12 cellular contexts compared by ENCODE assay signal in genomic region chr2:24021122-24021998, GRCh38. TPM values are rescaled to one million over a fixed set of nuclear protein-coding genes. Genes with fewer than 3 reads are reported as not detected.
DNase-seq lines count a peak whose midpoint lies in the region; ATAC-seq and TF ChIP-seq lines count a peak whose summit lies in the region.
"Had no signal": no experiment of that assay in that cellular context is flagged by ENCODE, and none has a peak within 500 bp of the region (broad histone marks: within the 10 kb centered on the region; RNA-seq: fewer than 3 reads in every experiment).

No MANE protein-coding gene starts in this region.

- no peaks in the 10 kb centered on the region for H4K20me1 ChIP-seq in PC-3 (ENCODE audit: low read length)

- H3K9me3 ChIP-seq in PC-3 (ENCODE audit: low read length) = no peaks in the 10 kb centered on the region
- H3K9me3 ChIP-seq: thoracic aorta had no signal

- H3K9me2 ChIP-seq in PC-3 (replicated peaks; ENCODE audit: low read length) = no peaks in the 10 kb centered on the region

- no peaks in the 10 kb centered on the region for H3K9me3 Mint-ChIP-seq in activated CD8-positive, alpha-beta memory T cell treated with anti-CD3 and anti-CD28 coated beads, Interleukin-2, amount 10 ng/mL, durations not matched to agents 7 days and 5 days (ENCODE audit: low read depth)
- H3K9me3 Mint-ChIP-seq: activated naive CD4-positive, alpha-beta T cell treated with anti-CD3 and anti-CD28 coated beads, Interleukin-2, amount 50 U/mL, for 24 hours; naive B cell had no signal

- no peaks in the 10 kb centered on the region for H3K79me2 ChIP-seq in PC-3 (ENCODE audit: low read length)

- intact Hi-C loops in PC-3 (cut with micrococcal nuclease) = no loop called here

- peaks cover 2% of the 10 kb centered on the region for H3K36me3 Mint-ChIP-seq in activated CD8-positive, alpha-beta memory T cell treated with anti-CD3 and anti-CD28 coated beads, Interleukin-2, amount 10 ng/mL, durations not matched to agents 7 days and 5 days

- BruUV-seq in PC-3 (replicated peaks; lab: Mats Ljungman, UMichigan) = no TSS peak

- peak; percentile 61 for ATAC-seq in activated CD8-positive, alpha-beta memory T cell treated with anti-CD3 and anti-CD28 coated beads, Interleukin-2, amount 10 ng/mL, durations not matched to agents 7 days and 5 days
- ATAC-seq in PC-3 = peak; percentile 87
- ATAC-seq in HG03571 (IDR thresholded peaks at IDR 0.05; ENCODE audit: unreplicated experiment) = no peak

- no peak overlapping the region for H3K4me3 ChIP-seq in PC-3 (ENCODE audit: low read length)
- H3K4me3 ChIP-seq: thoracic aorta had no signal

- peak; percentile 59 for TF ChIP-seq CTCF in PC-3 (conservative IDR thresholded peaks at IDR 0.05; ENCODE audit: low read depth, low read length)

- H3K27me3 ChIP-seq in PC-3 (ENCODE audit: low read length) = no peaks in the 10 kb centered on the region

- H2AFZ ChIP-seq in PC-3 (ENCODE audit: low read length) = 0 out of 2 replicates have a peak overlapping the region, but pooled peaks have one; percentile 24

- CTCF ChIA-PET in activated CD8-positive, alpha-beta memory T cell treated with anti-CD3 and anti-CD28 coated beads, Interleukin-2, amount 10 ng/mL, durations not matched to agents 7 days and 5 days (lab: Charles Lee) = interaction anchor here (0.9 to 1.6 kb wide), 2 partner anchors 8 to 63 kb away, joined by 3 to 9 read pairs; partner anchors contain the start of gene TP53I3
- CTCF ChIA-PET in PC-3 (lab: Charles Lee) = no interaction called here

- H3K36me3 ChIP-seq in PC-3 (ENCODE audit: low read depth, low read length) = no peaks in the 10 kb centered on the region; the same call in 1 of the 2 replicates

- POLR2A ChIA-PET in PC-3 (lab: Charles Lee; ENCODE audit: unreplicated experiment) = no interaction called here

- H3K27ac ChIP-seq in PC-3 (ENCODE audit: low read length) (peak overlapping the region; percentile 39), epithelial cell of prostate (peak overlapping the region; percentile 57)
- H3K27ac ChIP-seq: KMS-11, thoracic aorta had no signal

- peak; percentile 46 for DNase-seq in activated CD8-positive, alpha-beta memory T cell treated with anti-CD3 and anti-CD28 coated beads, Interleukin-2, amount 10 ng/mL, durations not matched to agents 7 days and 5 days
- DNase-seq in activated CD8-positive, alpha-beta memory T cell treated with anti-CD3 and anti-CD28 coated beads, Interleukin-2, amount 50 U/mL, for 4 hours = no peak
- DNase-seq in PC-3 = peak; percentile 90
- DNase-seq in epithelial cell of prostate (ENCODE audit: low read depth, low spot score) = peak; percentile 83
- peak; percentile 53 for DNase-seq in stimulated activated CD8-positive, alpha-beta memory T cell treated with anti-CD3 and anti-CD28 coated beads, Interleukin-4, amount 100 ng/mL, for 48 hours
- no peak for DNase-seq in activated effector memory CD4-positive, alpha-beta T cell treated with Interleukin-2 at 50 U/mL for 16 hours
- DNase-seq in cortex of kidney (lab: John Stamatoyannopoulos, UW) = no peak
- DNase-seq: naive B cell had no signal

- no peak overlapping the region for H3K4me3 Mint-ChIP-seq in activated CD8-positive, alpha-beta memory T cell treated with anti-CD3 and anti-CD28 coated beads, Interleukin-2, amount 10 ng/mL, durations not matched to agents 7 days and 5 days
- H3K4me3 Mint-ChIP-seq: activated naive CD4-positive, alpha-beta T cell treated with anti-CD3 and anti-CD28 coated beads, Interleukin-2, amount 50 U/mL, for 24 hours had no signal

- no peak overlapping the region for H3K4me2 ChIP-seq in PC-3 (ENCODE audit: low read length)
- H3K4me2 ChIP-seq: KMS-11 had no signal

- H3K9ac ChIP-seq in PC-3 (ENCODE audit: low read length) = no peak overlapping the region
- H3K9ac ChIP-seq: KMS-11 had no signal

- H3K27me3 Mint-ChIP-seq in activated CD8-positive, alpha-beta memory T cell treated with anti-CD3 and anti-CD28 coated beads, Interleukin-2, amount 10 ng/mL, durations not matched to agents 7 days and 5 days = no peaks in the 10 kb centered on the region
- H3K27me3 Mint-ChIP-seq: activated naive CD4-positive, alpha-beta T cell treated with anti-CD3 and anti-CD28 coated beads, Interleukin-2, amount 50 U/mL, for 24 hours; naive B cell had no signal

- H3K27ac Mint-ChIP-seq in activated CD8-positive, alpha-beta memory T cell treated with anti-CD3 and anti-CD28 coated beads, Interleukin-2, amount 10 ng/mL, durations not matched to agents 7 days and 5 days = no peak overlapping the region
- H3K27ac Mint-ChIP-seq: activated naive CD4-positive, alpha-beta T cell treated with anti-CD3 and anti-CD28 coated beads, Interleukin-2, amount 50 U/mL, for 24 hours; naive B cell had no signal

- H3F3A ChIP-seq in PC-3 (ENCODE audit: low read length, unreplicated experiment) = no peaks in the 10 kb centered on the region

- H3K4me1 ChIP-seq in PC-3 (ENCODE audit: insufficient read depth, low read length) = peaks cover 27% of the 10 kb centered on the region

- no peaks in the 10 kb centered on the region for H3K4me1 Mint-ChIP-seq in activated CD8-positive, alpha-beta memory T cell treated with anti-CD3 and anti-CD28 coated beads, Interleukin-2, amount 10 ng/mL, durations not matched to agents 7 days and 5 days
- H3K4me1 Mint-ChIP-seq: activated naive CD4-positive, alpha-beta T cell treated with anti-CD3 and anti-CD28 coated beads, Interleukin-2, amount 50 U/mL, for 24 hours; naive B cell had no signal

RNA-seq across cellular contexts. Expression of gene MFSD2B, which starts 11.5 kb away (rescaled TPM):
- not detected for total RNA-seq in activated CD8-positive, alpha-beta memory T cell treated with anti-CD3 and anti-CD28 coated beads, Interleukin-2, amount 10 ng/mL, durations not matched to agents 7 days and 5 days
- total RNA-seq in PC-3 (2014; rRNA removed) = not detected in 2 replicates

RNA-seq across cellular contexts. Expression of gene WDCP, which starts 25.8 kb away (rescaled TPM):
- total RNA-seq in activated CD8-positive, alpha-beta memory T cell treated with anti-CD3 and anti-CD28 coated beads, Interleukin-2, amount 10 ng/mL, durations not matched to agents 7 days and 5 days = 10 to 100 TPM; 22.8 to 26.5 TPM
- 5.6 and 11.5 TPM in 2 replicates for total RNA-seq in PC-3 (2014; rRNA removed)

RNA-seq across cellular contexts. Expression of gene FKBP1B, which starts 28.2 kb away (rescaled TPM):
- 1 to 10 TPM; 4.6 to 5.5 TPM for total RNA-seq in activated CD8-positive, alpha-beta memory T cell treated with anti-CD3 and anti-CD28 coated beads, Interleukin-2, amount 10 ng/mL, durations not matched to agents 7 days and 5 days
- total RNA-seq in PC-3 (2014; rRNA removed) = 2.1 and 2.7 TPM in 2 replicates

RNA-seq across cellular contexts. Expression of gene SF3B6, which starts 54.8 kb away (rescaled TPM):
- 100 to 1,000 TPM in 1 of 2 experiments, 10 to 100 TPM in 1; 85.4 to 115 TPM for total RNA-seq in activated CD8-positive, alpha-beta memory T cell treated with anti-CD3 and anti-CD28 coated beads, Interleukin-2, amount 10 ng/mL, durations not matched to agents 7 days and 5 days
- total RNA-seq in PC-3 (2014; rRNA removed) = 139 and 220 TPM in 2 replicates

Comparison
In these comparisons a context has a peak if more than half of its experiments do, and no peak if none do; other contexts are left out.
1. DNase-seq: peak in activated CD8-positive, alpha-beta memory T cell treated with anti-CD3 and anti-CD28 coated beads, Interleukin-2, amount 10 ng/mL, durations not matched to agents 7 days and 5 days (single experiment), PC-3 (single experiment), epithelial cell of prostate (single experiment) and stimulated activated CD8-positive, alpha-beta memory T cell treated with anti-CD3 and anti-CD28 coated beads, Interleukin-4, amount 100 ng/mL, for 48 hours (single experiment); none in activated CD8-positive, alpha-beta memory T cell treated with anti-CD3 and anti-CD28 coated beads, Interleukin-2, amount 50 U/mL, for 4 hours (single experiment), activated effector memory CD4-positive, alpha-beta T cell treated with Interleukin-2 at 50 U/mL for 16 hours (single experiment) and cortex of kidney (single experiment).